8 cellular contexts compared by ENCODE assay signal in the genomic region with DNA sequence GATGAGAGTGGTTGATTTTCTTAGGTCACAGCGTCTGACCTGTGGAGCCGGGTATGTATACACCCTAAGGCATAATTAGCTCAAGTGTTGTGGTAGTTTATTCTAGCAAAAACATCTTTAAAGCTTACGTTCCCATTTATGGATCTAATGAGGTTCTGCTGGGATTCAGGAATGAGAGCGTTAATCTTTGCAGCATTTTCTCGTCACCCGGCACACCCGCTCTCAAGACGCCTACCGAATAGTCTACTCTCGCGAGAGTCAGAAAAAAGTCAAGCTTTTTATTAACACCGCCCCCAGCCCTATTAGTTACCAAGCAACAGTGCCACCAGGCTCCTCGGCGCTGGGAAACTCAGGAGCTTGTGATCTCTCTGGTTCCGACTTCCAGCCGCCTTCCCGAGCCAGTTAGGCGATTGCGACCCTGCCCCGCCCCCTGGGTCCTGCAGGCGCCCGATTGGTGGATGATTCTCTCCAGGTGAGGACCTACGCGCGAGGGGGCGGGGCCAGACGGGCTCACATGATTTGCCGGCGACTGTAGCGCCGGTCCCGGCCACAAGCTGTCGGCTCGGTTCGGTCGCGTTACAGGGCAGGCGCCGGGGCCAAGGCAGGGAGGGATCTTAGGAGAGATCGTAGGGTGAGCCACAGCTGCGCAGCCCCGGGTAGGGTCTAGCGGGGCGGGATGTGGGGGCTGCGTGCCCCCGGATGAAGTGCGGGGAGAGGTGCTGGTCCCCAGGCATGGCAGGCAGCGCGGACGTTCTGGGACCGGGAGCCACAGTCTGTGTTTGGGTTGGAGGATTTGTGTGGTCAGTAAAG. TPM values are rescaled to one million over a fixed set of nuclear protein-coding genes. Genes with fewer than 3 reads are reported as not detected.
DNase-seq lines count a peak whose midpoint lies in the region; ATAC-seq and TF ChIP-seq lines count a peak whose summit lies in the region.

A gene (plus strand): TSS at position 540 of the 810 bp plus-strand sequence. CDS start 1,443 bp downstream, outside the sequence.

- DNase-seq in EH (ENCODE audit: low read depth): peak; percentile 92
- DNase-seq in GM23338 (ENCODE audit: low spot score): peak; percentile 100
- DNase-seq in activated gamma-delta T cell treated with anti-CD3 and anti-CD28 coated beads, Interleukin-2, amount 50 U/mL, for 16 hours (ENCODE audit: low read depth): peak; percentile 85
- peak; percentile 88 for DNase-seq in fibroblast of the conjunctiva (ENCODE audit: low read depth)
- DNase-seq in natural killer cell treated with Interleukin-12 subunit alpha and Interleukin-12 subunit beta and Interleukin-15 and Interleukin-18, amount 100 ng/mL, for 72 hours (ENCODE audit: low spot score): peak; percentile 94
- DNase-seq in stimulated activated naive CD4-positive, alpha-beta T cell (lab: John Stamatoyannopoulos, UW): peak; percentile 91 to 96 (median 94)

- H3F3A ChIP-seq in GM23338 (replicated peaks; ENCODE audit: low read depth) (no peaks in the 10 kb centered on the region), Loucy (ENCODE audit: low read depth) (no peaks in the 10 kb centered on the region)

- H3K36me3 ChIP-seq in GM23338 (ENCODE audit: insufficient read depth) (peaks cover 6% of the 10 kb centered on the region; the same call in 1 of the 2 replicates), Loucy (ENCODE audit: insufficient read depth, low read length) (no peaks in the 10 kb centered on the region)

- ATAC-seq in GM23338: peak; percentile 83
- peak; percentile 90 to 93 for ATAC-seq in natural killer cell treated with Interleukin-12 subunit alpha and Interleukin-12 subunit beta and Interleukin-15 and Interleukin-18, amount 100 ng/mL, for 72 hours

- no peaks in the 10 kb centered on the region; the same call in 1 of the 2 replicates for H4K20me1 ChIP-seq in GM23338 (replicated peaks; ENCODE audit: insufficient read depth)
- H4K20me1 ChIP-seq in Loucy (ENCODE audit: insufficient read depth, low read length, poor library complexity, severe bottlenecking): peaks cover 5% of the 10 kb centered on the region

- H3K4me3 ChIP-seq in GM23338 (peak within 1 kb of the TSS; percentile 72), Loucy (ENCODE audit: low read length, poor library complexity, severe bottlenecking) (peak within 1 kb of the TSS; percentile 75)

- TF ChIP-seq CTCF in GM23338 (conservative IDR thresholded peaks at IDR 0.05; ENCODE audit: low read depth in 2 of 2) (0 out of 4 replicates have a peak, but pooled peaks of 1 of the 2 experiments have one; percentile 9), Loucy (conservative IDR thresholded peaks at IDR 0.05; ENCODE audit: low read length) (no peak)

- H3K9me2 ChIP-seq in GM23338 (ENCODE audit: insufficient read depth) (no peaks in the 10 kb centered on the region), Loucy (replicated peaks; ENCODE audit: low read depth, low read length) (no peaks in the 10 kb centered on the region)

- peak within 1 kb of the TSS; percentile 67 for H2AFZ ChIP-seq in GM23338
- H2AFZ ChIP-seq in Loucy (ENCODE audit: low read length): peak within 1 kb of the TSS; percentile 93

- H3K27me3 Mint-ChIP-seq in GM23338 (ENCODE audit: insufficient read depth, low read depth, poor library complexity): peaks cover 5% of the 10 kb centered on the region
- no peaks in the 10 kb centered on the region for H3K27me3 Mint-ChIP-seq in natural killer cell treated with Interleukin-12 subunit alpha and Interleukin-12 subunit beta and Interleukin-15 and Interleukin-18, amount 100 ng/mL, for 72 hours

- TF ChIP-seq POLR2A in Raji (IDR thresholded peaks at IDR 0.05; ENCODE audit: insufficient read depth, low read depth, low read length): peak; percentile 74

- peaks cover 26% of the 10 kb centered on the region for H3K79me2 ChIP-seq in GM23338 (replicated peaks; ENCODE audit: insufficient read depth)
- H3K79me2 ChIP-seq in Loucy (ENCODE audit: insufficient read depth, low read length): peaks cover 18% of the 10 kb centered on the region

- H3K9me3 Mint-ChIP-seq in GM23338: no peaks in the 10 kb centered on the region; the same call in 2 of the 3 replicates
- no peaks in the 10 kb centered on the region for H3K9me3 Mint-ChIP-seq in natural killer cell treated with Interleukin-12 subunit alpha and Interleukin-12 subunit beta and Interleukin-15 and Interleukin-18, amount 100 ng/mL, for 72 hours

- H3K4me2 ChIP-seq in GM23338 (peak within 1 kb of the TSS; percentile 81), Loucy (ENCODE audit: low read depth, low read length, poor library complexity, severe bottlenecking) (peak within 1 kb of the TSS; percentile 65)

- peak within 1 kb of the TSS; percentile 93 for H3K27ac ChIP-seq in GM23338 (ENCODE audit: low read depth)

- peaks cover 33% of the 10 kb centered on the region for H3K4me1 Mint-ChIP-seq in GM23338
- peaks cover 29 to 33% of the 10 kb centered on the region in 2 donors for H3K4me1 Mint-ChIP-seq in natural killer cell treated with Interleukin-12 subunit alpha and Interleukin-12 subunit beta and Interleukin-15 and Interleukin-18, amount 100 ng/mL, for 72 hours (ENCODE audit: low read depth in 2 of 2)

- no peaks in the 10 kb centered on the region for H3K9me3 ChIP-seq in Loucy (ENCODE audit: insufficient read depth, low read depth, low read length)

- H3K27me3 ChIP-seq in GM23338 (ENCODE audit: insufficient read depth): no peaks in the 10 kb centered on the region
- no peaks in the 10 kb centered on the region for H3K27me3 ChIP-seq in Loucy (ENCODE audit: insufficient read depth, low read length, poor library complexity, severe bottlenecking)

- peak within 1 kb of the TSS; percentile 99 for H3K4me3 Mint-ChIP-seq in GM23338
- H3K4me3 Mint-ChIP-seq in natural killer cell treated with Interleukin-12 subunit alpha and Interleukin-12 subunit beta and Interleukin-15 and Interleukin-18, amount 100 ng/mL, for 72 hours: peak within 1 kb of the TSS; percentile 100

- peaks cover 17% of the 10 kb centered on the region for H3K36me3 Mint-ChIP-seq in GM23338 (ENCODE audit: low read depth)
- peaks cover 7% of the 10 kb centered on the region for H3K36me3 Mint-ChIP-seq in natural killer cell treated with Interleukin-12 subunit alpha and Interleukin-12 subunit beta and Interleukin-15 and Interleukin-18, amount 100 ng/mL, for 72 hours

- peak within 1 kb of the TSS; percentile 60 for H3K9ac ChIP-seq in Loucy (ENCODE audit: low read depth, low read length, poor library complexity, severe bottlenecking)

- H3K27ac Mint-ChIP-seq in GM23338: peak within 1 kb of the TSS; percentile 99
- peak within 1 kb of the TSS; percentile 68 to 92 for H3K27ac Mint-ChIP-seq in natural killer cell treated with Interleukin-12 subunit alpha and Interleukin-12 subunit beta and Interleukin-15 and Interleukin-18, amount 100 ng/mL, for 72 hours

- H3K4me1 ChIP-seq in GM23338 (ENCODE audit: insufficient read depth) (peaks cover 13% of the 10 kb centered on the region; the same call in 1 of the 2 replicates), Loucy (ENCODE audit: insufficient read depth, low read length, poor library complexity, severe bottlenecking) (peaks cover 4% of the 10 kb centered on the region)

TF ChIP-seq in GM23338, 12 proteins besides CTCF, POLR2A, EP300 and RAD21 (continues in another document):
- TF ChIP-seq, protein P1, sequence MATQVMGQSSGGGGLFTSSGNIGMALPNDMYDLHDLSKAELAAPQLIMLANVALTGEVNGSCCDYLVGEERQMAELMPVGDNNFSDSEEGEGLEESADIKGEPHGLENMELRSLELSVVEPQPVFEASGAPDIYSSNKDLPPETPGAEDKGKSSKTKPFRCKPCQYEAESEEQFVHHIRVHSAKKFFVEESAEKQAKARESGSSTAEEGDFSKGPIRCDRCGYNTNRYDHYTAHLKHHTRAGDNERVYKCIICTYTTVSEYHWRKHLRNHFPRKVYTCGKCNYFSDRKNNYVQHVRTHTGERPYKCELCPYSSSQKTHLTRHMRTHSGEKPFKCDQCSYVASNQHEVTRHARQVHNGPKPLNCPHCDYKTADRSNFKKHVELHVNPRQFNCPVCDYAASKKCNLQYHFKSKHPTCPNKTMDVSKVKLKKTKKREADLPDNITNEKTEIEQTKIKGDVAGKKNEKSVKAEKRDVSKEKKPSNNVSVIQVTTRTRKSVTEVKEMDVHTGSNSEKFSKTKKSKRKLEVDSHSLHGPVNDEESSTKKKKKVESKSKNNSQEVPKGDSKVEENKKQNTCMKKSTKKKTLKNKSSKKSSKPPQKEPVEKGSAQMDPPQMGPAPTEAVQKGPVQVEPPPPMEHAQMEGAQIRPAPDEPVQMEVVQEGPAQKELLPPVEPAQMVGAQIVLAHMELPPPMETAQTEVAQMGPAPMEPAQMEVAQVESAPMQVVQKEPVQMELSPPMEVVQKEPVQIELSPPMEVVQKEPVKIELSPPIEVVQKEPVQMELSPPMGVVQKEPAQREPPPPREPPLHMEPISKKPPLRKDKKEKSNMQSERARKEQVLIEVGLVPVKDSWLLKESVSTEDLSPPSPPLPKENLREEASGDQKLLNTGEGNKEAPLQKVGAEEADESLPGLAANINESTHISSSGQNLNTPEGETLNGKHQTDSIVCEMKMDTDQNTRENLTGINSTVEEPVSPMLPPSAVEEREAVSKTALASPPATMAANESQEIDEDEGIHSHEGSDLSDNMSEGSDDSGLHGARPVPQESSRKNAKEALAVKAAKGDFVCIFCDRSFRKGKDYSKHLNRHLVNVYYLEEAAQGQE (IDR thresholded peaks at IDR 0.05; ENCODE audit: unreplicated experiment): no peak
- TF ChIP-seq CREB1 (CRISPR knock-in tag; IDR thresholded peaks at IDR 0.05; ENCODE audit: low read depth) (peak; percentile 72), EZH2phosphoT487 (IDR thresholded peaks at IDR 0.05; ENCODE audit: unreplicated experiment) (no peak), ZNF331 (CRISPR knock-in tag; IDR thresholded peaks at IDR 0.05; ENCODE audit: low read depth) (no peak), NANOG (IDR thresholded peaks at IDR 0.05; ENCODE audit: borderline replicate concordance) (no peak), ZNF114 (CRISPR knock-in tag; IDR thresholded peaks at IDR 0.05) (no peak), STAT1 (IDR thresholded peaks at IDR 0.05; ENCODE audit: unreplicated experiment) (no peak)
- TF ChIP-seq, protein P2, sequence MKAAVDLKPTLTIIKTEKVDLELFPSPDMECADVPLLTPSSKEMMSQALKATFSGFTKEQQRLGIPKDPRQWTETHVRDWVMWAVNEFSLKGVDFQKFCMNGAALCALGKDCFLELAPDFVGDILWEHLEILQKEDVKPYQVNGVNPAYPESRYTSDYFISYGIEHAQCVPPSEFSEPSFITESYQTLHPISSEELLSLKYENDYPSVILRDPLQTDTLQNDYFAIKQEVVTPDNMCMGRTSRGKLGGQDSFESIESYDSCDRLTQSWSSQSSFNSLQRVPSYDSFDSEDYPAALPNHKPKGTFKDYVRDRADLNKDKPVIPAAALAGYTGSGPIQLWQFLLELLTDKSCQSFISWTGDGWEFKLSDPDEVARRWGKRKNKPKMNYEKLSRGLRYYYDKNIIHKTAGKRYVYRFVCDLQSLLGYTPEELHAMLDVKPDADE (IDR thresholded peaks at IDR 0.05): no peak

RNA-seq across cellular contexts. Expression of the gene that starts here (rescaled TPM):
- total RNA-seq in GM23338 (2014; rRNA removed; shearing (Covaris generic)): 10.1 and 14.8 TPM in 2 replicates
- polyA plus RNA-seq in GM23338 (2016; fragmentation: Nextera tagmentation; extraction: Ambion mirVana): 3.8 and 4.9 TPM in 2 replicates
- 1 to 10 TPM; 1.3 to 2.7 TPM for total RNA-seq in natural killer cell treated with Interleukin-12 subunit alpha and Interleukin-12 subunit beta and Interleukin-15 and Interleukin-18, amount 100 ng/mL, for 72 hours

Comparison
In these comparisons a context has a peak if more than half of its experiments do, and no peak if none do; other contexts are left out.
1. Peak in every context shown above with its lines: DNase-seq, ATAC-seq, H3K4me3 ChIP-seq and H3K27ac ChIP-seq.